1 cellular context compared by ENCODE assay signal in the genomic region with DNA sequence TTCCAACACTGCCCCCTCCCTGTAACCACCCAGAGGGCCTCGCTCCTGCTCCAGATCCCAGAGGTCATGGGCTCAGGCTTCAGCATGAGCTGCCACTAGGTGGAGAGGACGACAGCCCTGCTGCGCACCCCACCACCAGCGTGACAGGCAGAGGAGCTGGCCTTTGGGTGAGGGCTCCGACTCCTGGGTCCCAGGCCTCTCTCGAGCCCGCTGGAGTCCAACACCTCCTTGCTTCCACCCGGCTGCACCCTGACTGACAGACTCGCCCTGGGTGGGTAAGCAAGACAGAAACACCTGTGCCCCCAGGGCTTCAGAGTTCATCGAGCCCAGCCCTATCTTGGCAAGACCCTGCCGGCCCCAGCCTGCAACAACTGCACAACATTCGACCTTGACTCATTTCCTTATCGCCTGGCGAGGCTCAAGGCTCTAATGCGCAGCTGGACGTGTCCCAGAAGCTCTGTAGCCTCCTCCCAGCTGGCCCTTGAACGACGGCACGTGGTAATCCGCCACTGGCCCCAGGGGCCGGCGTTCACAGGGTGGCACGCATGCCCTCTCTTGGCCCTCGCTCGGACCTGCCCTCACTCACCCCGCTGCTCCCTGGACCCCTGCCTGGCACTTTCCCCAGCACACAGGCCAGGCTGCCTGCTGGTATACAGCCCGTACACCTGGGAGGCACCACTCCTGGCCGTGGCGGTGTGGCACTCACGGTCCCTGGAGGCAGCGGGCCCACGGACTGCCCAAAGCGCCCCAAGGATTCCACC.
A peak's percentile ranks its signal among the peaks of the same experiment; 100 is the strongest.
TF ChIP-seq lines count a peak whose summit lies in the region.

No MANE protein-coding gene starts in this region.

TF ChIP-seq in HepG2, 621 proteins besides CTCF, POLR2A, EP300 and RAD21 (continued from another document and continues in another):
- TF ChIP-seq MTA1 (CRISPR knock-in tag; IDR thresholded peaks at IDR 0.05; ENCODE audit: borderline replicate concordance) (0 out of 2 replicates have a peak, but pooled peaks have one; percentile 15), PAF1 (CRISPR knock-in tag; IDR thresholded peaks at IDR 0.05) (no peak), ELF4 (CRISPR knock-in tag; IDR thresholded peaks at IDR 0.05; ENCODE audit: borderline replicate concordance) (no peak), TEAD2 (CRISPR knock-in tag; IDR thresholded peaks at IDR 0.05) (no peak), ZNF24 (IDR thresholded peaks at IDR 0.05) (no peak), JARID2 (CRISPR knock-in tag; IDR thresholded peaks at IDR 0.05; ENCODE audit: insufficient replicate concordance) (no peak), KMT2B (CRISPR knock-in tag; IDR thresholded peaks at IDR 0.05) (no peak), PAX8 (CRISPR knock-in tag; IDR thresholded peaks at IDR 0.05; ENCODE audit: borderline replicate concordance) (no peak), SOX6 (IDR thresholded peaks at IDR 0.05) (no peak), SOX6 (CRISPR knock-in tag; IDR thresholded peaks at IDR 0.05) (peak; percentile 20; the same call in 1 of the 2 replicates), MYC (CRISPR knock-in tag; IDR thresholded peaks at IDR 0.05; ENCODE audit: borderline replicate concordance) (peak; percentile 57), THYN1 (CRISPR knock-in tag; IDR thresholded peaks at IDR 0.05; ENCODE audit: borderline replicate concordance, low read depth) (no peak), ZBTB20 (CRISPR knock-in tag; IDR thresholded peaks at IDR 0.05; ENCODE audit: borderline replicate concordance, low read depth) (no peak), TGIF2 (CRISPR knock-in tag; IDR thresholded peaks at IDR 0.05) (no peak), SOX5 (CRISPR knock-in tag; IDR thresholded peaks at IDR 0.05; ENCODE audit: borderline replicate concordance) (no peak), RFXANK (CRISPR knock-in tag; IDR thresholded peaks at IDR 0.05) (no peak), TOE1 (CRISPR knock-in tag; IDR thresholded peaks at IDR 0.05) (no peak), HDAC2 (CRISPR knock-in tag; IDR thresholded peaks at IDR 0.05) (peak; percentile 41; the same call in 1 of the 2 replicates), ZNF773 (CRISPR knock-in tag; IDR thresholded peaks at IDR 0.05; ENCODE audit: borderline replicate concordance) (no peak), ZFP41 (CRISPR knock-in tag; IDR thresholded peaks at IDR 0.05; ENCODE audit: borderline replicate concordance) (no peak), KDM6A (CRISPR knock-in tag; IDR thresholded peaks at IDR 0.05; ENCODE audit: low read depth) (no peak), SIN3A (IDR thresholded peaks at IDR 0.05; ENCODE audit: borderline replicate concordance, low read depth, low read length) (no peak), FOXP1 (IDR thresholded peaks at IDR 0.05) (no peak), FOXP1 (CRISPR knock-in tag; IDR thresholded peaks at IDR 0.05) (no peak), MTF1 (CRISPR knock-in tag; IDR thresholded peaks at IDR 0.05) (no peak), ZNF703 (CRISPR knock-in tag; IDR thresholded peaks at IDR 0.05; ENCODE audit: borderline replicate concordance) (0 out of 2 replicates have a peak, but pooled peaks have one; percentile 26), ISL2 (CRISPR knock-in tag; IDR thresholded peaks at IDR 0.05) (no peak), NR2F6 (IDR thresholded peaks at IDR 0.05) (no peak), NR2F6 (CRISPR knock-in tag; IDR thresholded peaks at IDR 0.05) (peak; percentile 74), NR2C2 (CRISPR knock-in tag; IDR thresholded peaks at IDR 0.05; ENCODE audit: borderline replicate concordance) (no peak), ZNF768 (CRISPR knock-in tag; IDR thresholded peaks at IDR 0.05) (no peak), ZBTB38 (CRISPR knock-in tag; IDR thresholded peaks at IDR 0.05) (no peak; the same call in 1 of the 2 replicates), KDM5A (IDR thresholded peaks at IDR 0.05; ENCODE audit: borderline replicate concordance, low read length) (no peak), ATF7 (IDR thresholded peaks at IDR 0.05) (no peak), ATF7 (CRISPR knock-in tag; IDR thresholded peaks at IDR 0.05) (no peak)
- TF ChIP-seq, protein P1, sequence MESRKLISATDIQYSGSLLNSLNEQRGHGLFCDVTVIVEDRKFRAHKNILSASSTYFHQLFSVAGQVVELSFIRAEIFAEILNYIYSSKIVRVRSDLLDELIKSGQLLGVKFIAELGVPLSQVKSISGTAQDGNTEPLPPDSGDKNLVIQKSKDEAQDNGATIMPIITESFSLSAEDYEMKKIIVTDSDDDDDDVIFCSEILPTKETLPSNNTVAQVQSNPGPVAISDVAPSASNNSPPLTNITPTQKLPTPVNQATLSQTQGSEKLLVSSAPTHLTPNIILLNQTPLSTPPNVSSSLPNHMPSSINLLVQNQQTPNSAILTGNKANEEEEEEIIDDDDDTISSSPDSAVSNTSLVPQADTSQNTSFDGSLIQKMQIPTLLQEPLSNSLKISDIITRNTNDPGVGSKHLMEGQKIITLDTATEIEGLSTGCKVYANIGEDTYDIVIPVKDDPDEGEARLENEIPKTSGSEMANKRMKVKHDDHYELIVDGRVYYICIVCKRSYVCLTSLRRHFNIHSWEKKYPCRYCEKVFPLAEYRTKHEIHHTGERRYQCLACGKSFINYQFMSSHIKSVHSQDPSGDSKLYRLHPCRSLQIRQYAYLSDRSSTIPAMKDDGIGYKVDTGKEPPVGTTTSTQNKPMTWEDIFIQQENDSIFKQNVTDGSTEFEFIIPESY (CRISPR knock-in tag; IDR thresholded peaks at IDR 0.05) = peak; percentile 34; the same call in 1 of the 2 replicates
- TF ChIP-seq, protein P2, sequence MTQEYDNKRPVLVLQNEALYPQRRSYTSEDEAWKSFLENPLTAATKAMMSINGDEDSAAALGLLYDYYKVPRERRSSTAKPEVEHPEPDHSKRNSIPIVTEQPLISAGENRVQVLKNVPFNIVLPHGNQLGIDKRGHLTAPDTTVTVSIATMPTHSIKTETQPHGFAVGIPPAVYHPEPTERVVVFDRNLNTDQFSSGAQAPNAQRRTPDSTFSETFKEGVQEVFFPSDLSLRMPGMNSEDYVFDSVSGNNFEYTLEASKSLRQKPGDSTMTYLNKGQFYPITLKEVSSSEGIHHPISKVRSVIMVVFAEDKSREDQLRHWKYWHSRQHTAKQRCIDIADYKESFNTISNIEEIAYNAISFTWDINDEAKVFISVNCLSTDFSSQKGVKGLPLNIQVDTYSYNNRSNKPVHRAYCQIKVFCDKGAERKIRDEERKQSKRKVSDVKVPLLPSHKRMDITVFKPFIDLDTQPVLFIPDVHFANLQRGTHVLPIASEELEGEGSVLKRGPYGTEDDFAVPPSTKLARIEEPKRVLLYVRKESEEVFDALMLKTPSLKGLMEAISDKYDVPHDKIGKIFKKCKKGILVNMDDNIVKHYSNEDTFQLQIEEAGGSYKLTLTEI (CRISPR knock-in tag; conservative IDR thresholded peaks at IDR 0.05) = no peak
- TF ChIP-seq, protein P3, sequence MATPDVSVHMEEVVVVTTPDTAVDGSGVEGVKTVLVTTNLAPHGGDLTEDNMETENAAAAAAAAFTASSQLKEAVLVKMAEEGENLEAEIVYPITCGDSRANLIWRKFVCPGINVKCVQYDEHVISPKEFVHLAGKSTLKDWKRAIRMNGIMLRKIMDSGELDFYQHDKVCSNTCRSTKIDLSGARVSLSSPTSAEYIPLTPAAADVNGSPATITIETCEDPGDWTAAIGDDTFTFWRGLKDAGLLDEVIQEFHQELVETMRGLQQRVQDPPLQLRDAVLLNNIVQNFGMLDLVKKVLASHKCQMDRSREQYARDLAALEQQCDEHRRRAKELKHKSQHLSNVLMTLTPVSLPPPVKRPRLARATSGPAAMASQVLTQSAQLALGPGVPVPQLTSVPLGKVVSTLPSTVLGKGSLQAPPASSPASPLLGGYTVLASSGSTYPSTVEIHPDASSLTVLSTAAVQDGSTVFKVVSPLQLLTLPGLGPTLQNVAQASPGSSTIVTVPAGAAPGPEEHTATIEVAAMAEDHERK (CRISPR knock-in tag; IDR thresholded peaks at IDR 0.05; ENCODE audit: low read depth) = no peak
- TF ChIP-seq, protein P4, sequence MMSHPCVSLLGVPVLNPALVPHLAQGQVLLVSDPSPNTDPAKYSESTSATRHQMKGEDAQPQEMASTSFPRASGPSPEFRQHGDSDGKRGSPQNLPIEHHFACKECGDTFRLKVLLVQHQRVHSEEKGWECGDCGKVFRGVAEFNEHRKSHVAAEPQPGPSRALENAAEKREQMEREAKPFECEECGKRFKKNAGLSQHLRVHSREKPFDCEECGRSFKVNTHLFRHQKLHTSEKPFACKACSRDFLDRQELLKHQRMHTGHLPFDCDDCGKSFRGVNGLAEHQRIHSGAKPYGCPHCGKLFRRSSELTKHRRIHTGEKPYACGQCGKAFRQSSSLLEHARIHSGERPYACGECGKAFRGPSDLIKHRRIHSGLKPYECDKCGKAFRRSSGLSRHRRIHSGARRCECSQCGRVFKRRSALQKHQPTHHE (CRISPR knock-in tag; IDR thresholded peaks at IDR 0.05; ENCODE audit: borderline replicate concordance) = no peak
- TF ChIP-seq, protein P5, sequence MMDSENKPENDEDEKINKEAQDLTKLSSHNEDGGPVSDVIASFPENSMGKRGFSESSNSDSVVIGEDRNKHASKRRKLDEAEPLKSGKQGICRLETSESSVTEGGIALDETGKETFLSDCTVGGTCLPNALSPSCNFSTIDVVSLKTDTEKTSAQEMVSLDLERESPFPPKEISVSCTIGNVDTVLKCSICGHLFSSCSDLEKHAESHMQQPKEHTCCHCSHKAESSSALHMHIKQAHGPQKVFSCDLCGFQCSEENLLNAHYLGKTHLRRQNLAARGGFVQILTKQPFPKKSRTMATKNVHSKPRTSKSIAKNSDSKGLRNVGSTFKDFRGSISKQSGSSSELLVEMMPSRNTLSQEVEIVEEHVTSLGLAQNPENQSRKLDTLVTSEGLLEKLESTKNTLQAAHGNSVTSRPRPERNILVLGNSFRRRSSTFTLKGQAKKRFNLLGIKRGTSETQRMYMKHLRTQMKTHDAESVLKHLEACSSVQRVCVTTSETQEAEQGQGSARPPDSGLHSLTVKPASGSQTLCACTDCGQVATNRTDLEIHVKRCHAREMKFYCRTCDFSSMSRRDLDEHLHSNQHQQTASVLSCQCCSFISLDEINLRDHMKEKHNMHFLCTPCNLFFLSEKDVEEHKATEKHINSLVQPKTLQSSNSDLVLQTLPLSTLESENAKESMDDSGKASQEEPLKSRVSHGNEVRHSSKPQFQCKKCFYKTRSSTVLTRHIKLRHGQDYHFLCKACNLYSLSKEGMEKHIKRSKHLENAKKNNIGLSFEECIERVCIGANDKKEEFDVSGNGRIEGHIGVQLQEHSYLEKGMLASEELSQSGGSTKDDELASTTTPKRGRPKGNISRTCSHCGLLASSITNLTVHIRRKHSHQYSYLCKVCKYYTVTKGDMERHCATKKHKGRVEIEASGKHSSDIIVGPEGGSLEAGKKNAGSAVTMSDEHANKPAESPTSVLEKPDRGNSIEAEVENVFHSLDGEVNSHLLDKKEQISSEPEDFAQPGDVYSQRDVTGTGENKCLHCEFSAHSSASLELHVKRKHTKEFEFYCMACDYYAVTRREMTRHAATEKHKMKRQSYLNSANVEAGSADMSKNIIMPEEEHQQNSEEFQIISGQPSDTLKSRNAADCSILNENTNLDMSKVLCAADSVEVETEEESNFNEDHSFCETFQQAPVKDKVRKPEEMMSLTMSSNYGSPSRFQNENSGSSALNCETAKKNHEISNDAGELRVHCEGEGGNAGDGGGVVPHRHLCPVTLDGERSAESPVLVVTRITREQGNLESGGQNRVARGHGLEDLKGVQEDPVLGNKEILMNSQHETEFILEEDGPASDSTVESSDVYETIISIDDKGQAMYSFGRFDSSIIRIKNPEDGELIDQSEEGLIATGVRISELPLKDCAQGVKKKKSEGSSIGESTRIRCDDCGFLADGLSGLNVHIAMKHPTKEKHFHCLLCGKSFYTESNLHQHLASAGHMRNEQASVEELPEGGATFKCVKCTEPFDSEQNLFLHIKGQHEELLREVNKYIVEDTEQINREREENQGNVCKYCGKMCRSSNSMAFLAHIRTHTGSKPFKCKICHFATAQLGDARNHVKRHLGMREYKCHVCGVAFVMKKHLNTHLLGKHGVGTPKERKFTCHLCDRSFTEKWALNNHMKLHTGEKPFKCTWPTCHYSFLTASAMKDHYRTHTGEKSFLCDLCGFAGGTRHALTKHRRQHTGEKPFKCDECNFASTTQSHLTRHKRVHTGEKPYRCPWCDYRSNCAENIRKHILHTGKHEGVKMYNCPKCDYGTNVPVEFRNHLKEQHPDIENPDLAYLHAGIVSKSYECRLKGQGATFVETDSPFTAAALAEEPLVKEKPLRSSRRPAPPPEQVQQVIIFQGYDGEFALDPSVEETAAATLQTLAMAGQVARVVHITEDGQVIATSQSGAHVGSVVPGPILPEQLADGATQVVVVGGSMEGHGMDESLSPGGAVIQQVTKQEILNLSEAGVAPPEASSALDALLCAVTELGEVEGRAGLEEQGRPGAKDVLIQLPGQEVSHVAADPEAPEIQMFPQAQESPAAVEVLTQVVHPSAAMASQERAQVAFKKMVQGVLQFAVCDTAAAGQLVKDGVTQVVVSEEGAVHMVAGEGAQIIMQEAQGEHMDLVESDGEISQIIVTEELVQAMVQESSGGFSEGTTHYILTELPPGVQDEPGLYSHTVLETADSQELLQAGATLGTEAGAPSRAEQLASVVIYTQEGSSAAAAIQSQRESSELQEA (CRISPR knock-in tag; IDR thresholded peaks at IDR 0.05; ENCODE audit: not compliant biosample characterization) = no peak
- TF ChIP-seq, protein P6, sequence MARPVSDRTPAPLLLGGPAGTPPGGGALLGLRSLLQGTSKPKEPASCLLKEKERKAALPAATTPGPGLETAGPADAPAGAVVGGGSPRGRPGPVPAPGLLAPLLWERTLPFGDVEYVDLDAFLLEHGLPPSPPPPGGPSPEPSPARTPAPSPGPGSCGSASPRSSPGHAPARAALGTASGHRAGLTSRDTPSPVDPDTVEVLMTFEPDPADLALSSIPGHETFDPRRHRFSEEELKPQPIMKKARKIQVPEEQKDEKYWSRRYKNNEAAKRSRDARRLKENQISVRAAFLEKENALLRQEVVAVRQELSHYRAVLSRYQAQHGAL (CRISPR knock-in tag; IDR thresholded peaks at IDR 0.05; ENCODE audit: not compliant biosample characterization) = no peak
- TF ChIP-seq, protein P7, sequence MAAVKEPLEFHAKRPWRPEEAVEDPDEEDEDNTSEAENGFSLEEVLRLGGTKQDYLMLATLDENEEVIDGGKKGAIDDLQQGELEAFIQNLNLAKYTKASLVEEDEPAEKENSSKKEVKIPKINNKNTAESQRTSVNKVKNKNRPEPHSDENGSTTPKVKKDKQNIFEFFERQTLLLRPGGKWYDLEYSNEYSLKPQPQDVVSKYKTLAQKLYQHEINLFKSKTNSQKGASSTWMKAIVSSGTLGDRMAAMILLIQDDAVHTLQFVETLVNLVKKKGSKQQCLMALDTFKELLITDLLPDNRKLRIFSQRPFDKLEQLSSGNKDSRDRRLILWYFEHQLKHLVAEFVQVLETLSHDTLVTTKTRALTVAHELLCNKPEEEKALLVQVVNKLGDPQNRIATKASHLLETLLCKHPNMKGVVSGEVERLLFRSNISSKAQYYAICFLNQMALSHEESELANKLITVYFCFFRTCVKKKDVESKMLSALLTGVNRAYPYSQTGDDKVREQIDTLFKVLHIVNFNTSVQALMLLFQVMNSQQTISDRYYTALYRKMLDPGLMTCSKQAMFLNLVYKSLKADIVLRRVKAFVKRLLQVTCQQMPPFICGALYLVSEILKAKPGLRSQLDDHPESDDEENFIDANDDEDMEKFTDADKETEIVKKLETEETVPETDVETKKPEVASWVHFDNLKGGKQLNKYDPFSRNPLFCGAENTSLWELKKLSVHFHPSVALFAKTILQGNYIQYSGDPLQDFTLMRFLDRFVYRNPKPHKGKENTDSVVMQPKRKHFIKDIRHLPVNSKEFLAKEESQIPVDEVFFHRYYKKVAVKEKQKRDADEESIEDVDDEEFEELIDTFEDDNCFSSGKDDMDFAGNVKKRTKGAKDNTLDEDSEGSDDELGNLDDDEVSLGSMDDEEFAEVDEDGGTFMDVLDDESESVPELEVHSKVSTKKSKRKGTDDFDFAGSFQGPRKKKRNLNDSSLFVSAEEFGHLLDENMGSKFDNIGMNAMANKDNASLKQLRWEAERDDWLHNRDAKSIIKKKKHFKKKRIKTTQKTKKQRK (IDR thresholded peaks at IDR 0.05; ENCODE audit: low read length) = no peak
